ENCODE assay signal across 11 cellular contexts in the genomic region with DNA sequence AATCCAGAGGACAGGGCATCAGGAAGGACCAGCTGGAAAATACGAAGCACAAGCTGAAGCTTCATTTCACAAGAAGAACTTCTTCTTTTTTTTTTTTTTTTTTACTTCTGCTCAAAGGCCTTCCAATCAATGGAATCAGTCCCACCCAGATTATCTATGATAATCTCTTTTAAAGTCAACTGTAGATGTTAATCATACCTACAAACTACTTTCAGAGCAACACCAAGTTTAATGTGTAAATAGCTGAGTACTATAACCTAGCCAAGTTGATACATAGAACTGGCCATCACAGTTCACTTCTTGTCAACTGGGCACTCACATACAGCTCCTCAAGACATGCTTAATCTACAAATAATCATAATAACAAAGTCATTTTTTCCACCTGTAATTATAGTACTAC.
"Had no signal": no experiment of that assay in that cellular context is flagged by ENCODE, and none has a peak within 500 bp of the region (broad histone marks: within the 10 kb centered on the region; RNA-seq: fewer than 3 reads in every experiment).

No MANE protein-coding gene starts in this region.

- H3K4me3 Mint-ChIP-seq: GM23338, H9, HFFc6 had no signal

- FAIRE-seq: H1, H54 had no signal

- H3K9me3 ChIP-seq: HAP-1 had no signal

- H3K4me3 ChIP-seq: GM23248, GM23338, HAP-1 had no signal

- H3K27ac Mint-ChIP-seq: GM23338, H9, HFFc6 had no signal

- H3K4me1 ChIP-seq: HAP-1 had no signal

- H3K27ac ChIP-seq: GM23248 had no signal

- H3K36me3 ChIP-seq: HAP-1 had no signal

- H3K4me1 Mint-ChIP-seq: GM23338, H9 had no signal

- DNase-seq: GM23248, GOT3, H7, H9, HCEC 1CT, HFFc6 had no signal

- ATAC-seq: GM23338, HCT116 had no signal
